In the genomic region with DNA sequence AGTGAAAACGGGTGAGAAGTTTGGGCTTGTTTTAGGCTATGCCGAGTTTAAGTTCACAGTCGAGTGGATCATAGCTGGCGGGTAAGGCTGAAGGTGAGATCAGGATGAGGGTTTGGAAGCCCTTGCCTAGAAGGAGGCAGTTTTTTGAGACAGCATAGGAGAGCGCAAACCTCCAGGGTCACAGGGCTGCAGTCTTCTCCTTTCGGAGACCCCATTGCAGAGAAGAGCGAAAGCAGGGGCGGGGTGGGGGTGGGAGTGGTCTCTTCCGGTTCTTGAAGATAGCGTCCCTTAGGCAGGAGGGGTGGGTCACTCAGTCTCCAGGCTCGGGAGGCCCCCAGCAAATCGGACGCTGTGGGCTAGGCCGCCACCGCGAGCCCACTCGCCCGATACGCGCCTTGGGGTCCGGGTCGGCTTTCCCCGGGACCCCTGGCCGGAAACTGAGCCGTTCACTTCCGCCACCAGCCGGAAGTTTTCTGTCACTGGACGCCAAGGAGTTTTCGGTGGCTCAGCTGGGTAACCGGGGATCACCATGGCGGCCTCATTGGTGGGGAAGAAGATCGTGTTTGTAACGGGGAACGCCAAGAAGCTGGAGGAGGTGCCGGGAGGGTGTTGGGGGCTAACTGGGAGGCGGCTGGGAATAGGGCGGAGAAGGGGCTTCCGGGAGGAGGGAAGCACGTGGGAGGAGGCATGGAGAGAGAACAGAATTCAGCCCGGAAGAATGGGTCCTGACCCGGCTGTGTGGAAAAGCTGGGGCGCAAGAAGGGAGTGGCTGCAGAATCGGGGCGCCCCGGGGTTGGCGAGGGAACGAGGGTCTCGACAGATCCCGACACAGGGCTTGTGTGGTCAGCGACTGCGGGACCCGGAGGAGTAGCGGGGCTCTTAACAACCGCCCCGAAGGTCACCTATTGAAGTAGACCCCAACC, we compare ENCODE assay signal across 8 cellular contexts. TPM values are rescaled to one million over a fixed set of nuclear protein-coding genes. Genes with fewer than 3 reads are reported as not detected.
DNase-seq lines count a peak whose midpoint lies in the region; ATAC-seq, FAIRE-seq and TF ChIP-seq lines count a peak whose summit lies in the region.

TSS of gene ITPA (plus strand) at position 476 of the 923 bp plus-strand sequence. CDS start at position 530, 54 bp downstream.

- peak in 1 of 9 donors; percentile 11 for TF ChIP-seq CTCF in heart right ventricle (IDR thresholded peaks at IDR 0.05)

- intact Hi-C loops in heart right ventricle (cut with DNase I) (loop anchor here in 1 of 10 donors (5.0 kb wide), 1 partner anchor 198 kb away; the partner anchor contains the start of gene DNAAF9), posterior cingulate gyrus (cut with DNase I) (no loop called here)

- ATAC-seq in heart right ventricle, result peak; percentile 51 to 71 (median 61)
- ATAC-seq in GM19467 (IDR thresholded peaks at IDR 0.05; ENCODE audit: unreplicated experiment), result no peak

- peak within 1 kb of the TSS; percentile 82 for H3K9ac ChIP-seq in HUES64 (ENCODE audit: low read depth, low read length)
- peak within 1 kb of the TSS; percentile 90 for H3K9ac ChIP-seq in adipocyte (ENCODE audit: low read length)

- H3K36me3 ChIP-seq in HUES64 (ENCODE audit: insufficient read depth, low read length), result peaks cover 16% of the 10 kb centered on the region
- H3K36me3 ChIP-seq in adipocyte (ENCODE audit: control insufficient read depth, insufficient read depth, low read length, severe bottlenecking), result peaks cover 13% of the 10 kb centered on the region
- H3K36me3 ChIP-seq in heart right ventricle, result peaks cover 0 to 16% (median 0%) of the 10 kb centered on the region in 9 donors

- peak; percentile 75 for TF ChIP-seq POLR2A in GM10847 (IDR thresholded peaks at IDR 0.05; ENCODE audit: extremely low read depth, insufficient read length)

- DNase-seq in SKM-1 (lab: John Stamatoyannopoulos, UW; ENCODE audit: unreplicated experiment) (peak; percentile 6), adipocyte (ENCODE audit: low read depth) (peak; percentile 77), heart right ventricle (peak; percentile 45 to 57), posterior cingulate gyrus (peak in 9 of 10 donors; percentile 49 to 95 (median 66)), urothelium cell line (ENCODE audit: low spot score) (peak; percentile 74)

- H3K4me3 ChIP-seq in HUES64 (ENCODE audit: low read length) (peak within 1 kb of the TSS; percentile 93), adipocyte (ENCODE audit: low read length) (peak within 1 kb of the TSS; percentile 88), heart right ventricle (peak within 1 kb of the TSS; percentile 64 to 94 (median 81))

- under 1% methylated on average over 55 of the region's 55 CpGs for WGBS in HUES64
- 0 to 1% methylated on average over 53 to 55 of the region's 55 CpGs for WGBS in heart right ventricle, 2 donors

- H3K4me1 ChIP-seq in HUES64 (ENCODE audit: insufficient read depth, low read length) (peaks cover 3% of the 10 kb centered on the region; the same call in 1 of the 2 replicates), adipocyte (ENCODE audit: control insufficient read depth, insufficient read depth, low read length) (peaks cover 18% of the 10 kb centered on the region), heart right ventricle (peaks cover 5 to 27% (median 16%) of the 10 kb centered on the region in 9 donors)

- H3K27ac ChIP-seq in HUES64 (ENCODE audit: low read depth, low read length) (peak within 1 kb of the TSS; percentile 44), heart right ventricle (peak within 1 kb of the TSS; percentile 74 to 94 (median 87))

- H3K27me3 ChIP-seq in HUES64 (ENCODE audit: insufficient read depth, low read length) (no peaks in the 10 kb centered on the region), adipocyte (replicated peaks; ENCODE audit: control insufficient read depth, insufficient read depth, low read length) (no peaks in the 10 kb centered on the region), heart right ventricle (no peaks in the 10 kb centered on the region)

- no peak for FAIRE-seq in urothelium cell line (lab: Jason Lieb, UNC)

- H3K9me3 ChIP-seq in HUES64 (ENCODE audit: insufficient read depth, low read depth, low read length) (no peaks in the 10 kb centered on the region), adipocyte (ENCODE audit: control insufficient read depth, low read length) (no peaks in the 10 kb centered on the region), heart right ventricle (no peaks in the 10 kb centered on the region)

RNA-seq across cellular contexts. Expression of gene ITPA, which starts in this region (rescaled TPM):
- polyA plus RNA-seq in HUES64 (2013, experiment 1 of 2), result 54.0 TPM
- polyA plus RNA-seq in HUES64 (2013, experiment 2 of 2), result 49.3 TPM
- 10 to 100 TPM; 15.8 to 26.3 (median 21.5) TPM for total RNA-seq in heart right ventricle
- polyA plus RNA-seq in heart right ventricle, result 10 to 100 TPM; 51.1 to 53.6 TPM

Comparison
In these comparisons a context has a peak if more than half of its experiments do, and no peak if none do; other contexts are left out.
1. DNase-seq: peak in every context shown above with its lines; median percentile 77 in adipocyte; 74 in urothelium cell line; 66 in posterior cingulate gyrus; 51 in heart right ventricle; 6 in SKM-1.